30 cellular contexts compared by ENCODE assay signal in the genomic region with DNA sequence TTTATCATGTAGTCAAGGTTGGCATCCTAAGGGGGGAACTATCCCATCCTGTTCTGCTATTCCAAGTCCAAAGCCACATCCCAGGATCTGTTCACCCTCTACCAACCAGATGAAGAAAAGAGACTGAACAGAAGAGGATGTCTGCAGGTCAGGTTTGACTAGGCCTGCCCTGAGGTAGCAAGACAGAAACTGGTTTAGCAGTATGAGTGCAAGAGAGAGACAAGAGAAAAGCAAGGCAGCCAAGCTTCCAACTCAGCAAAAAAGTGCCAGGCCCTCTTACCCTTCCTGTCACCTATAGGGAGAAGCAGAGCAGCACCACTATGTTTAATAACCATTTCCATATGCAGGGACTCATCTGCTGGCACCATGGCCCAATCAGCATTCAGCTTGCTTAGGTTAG.
"Had no signal": no experiment of that assay in that cellular context is flagged by ENCODE, and none has a peak within 500 bp of the region (broad histone marks: within the 10 kb centered on the region; RNA-seq: fewer than 3 reads in every experiment).

No MANE protein-coding gene starts in this region.

- H3K9me3 ChIP-seq: gastrocnemius medialis, neutrophil, prostate gland, testis had no signal

- H3K36me3 ChIP-seq: gastrocnemius medialis, heart left ventricle, neutrophil, prostate gland, right atrium auricular region, spleen, tibial artery, upper lobe of left lung had no signal

- DNase-seq: central memory CD4-positive, alpha-beta T cell; dorsolateral prefrontal cortex; effector CD4-positive, alpha-beta T cell; foreskin fibroblast; gastrocnemius medialis; heart left ventricle; hippocampal formation; islet precursor cell; kidney glomerular epithelial cell; left ventricle myocardium superior; mucosa of descending colon; naive B cell; spleen; stimulated activated CD4-positive, alpha-beta T cell treated with anti-CD3 and anti-CD28 coated beads, Interleukin-4, amount 100 ng/mL, for 4 hours; stimulated activated naive CD8-positive, alpha-beta T cell treated with anti-CD3 and anti-CD28 coated beads, Interleukin-15, Interleukin-2, amounts not matched to agents 100 U/mL and 50 U/mL, for 24 hours; substantia nigra; testis; tibial artery; upper lobe of left lung had no signal

- ATAC-seq: gastrocnemius medialis; heart left ventricle; left ventricle myocardium superior; mucosa of descending colon; natural killer cell treated with Interleukin-12 subunit alpha and Interleukin-12 subunit beta and Interleukin-15 and Interleukin-18, amount 100 ng/mL, for 72 hours; stimulated activated memory B cell treated with anti-CD40 and anti-IgM and Interleukin-4, amounts not matched to agents 10 μg/mL and 1 μg/mL and 100 μg/mL, for 72 hours; stimulated activated naive CD8-positive, alpha-beta T cell treated with anti-CD3 and anti-CD28 coated beads, Interleukin-15, Interleukin-2, amounts not matched to agents 100 U/mL and 50 U/mL, for 24 hours had no signal

- H3K4me1 Mint-ChIP-seq: memory B cell; naive B cell; neural crest cell; stimulated activated memory B cell treated with anti-CD40 and anti-IgM and Interleukin-4, amounts not matched to agents 10 μg/mL and 1 μg/mL and 100 μg/mL, for 72 hours had no signal

- H3K27me3 ChIP-seq: gastrocnemius medialis, heart left ventricle, neutrophil, right atrium auricular region, spleen, testis, tibial artery, upper lobe of left lung had no signal

- H2AFZ ChIP-seq: parathyroid adenoma had no signal

- H3K4me1 ChIP-seq: gastrocnemius medialis, parathyroid adenoma, prostate gland, right atrium auricular region, spleen, testis, tibial artery, upper lobe of left lung had no signal

- H3K27me3 Mint-ChIP-seq: natural killer cell treated with Interleukin-12 subunit alpha and Interleukin-12 subunit beta and Interleukin-15 and Interleukin-18, amount 100 ng/mL, for 72 hours; stimulated activated memory B cell treated with anti-CD40 and anti-IgM and Interleukin-4, amounts not matched to agents 10 μg/mL and 1 μg/mL and 100 μg/mL, for 72 hours had no signal

- H3K4me3 ChIP-seq: dorsolateral prefrontal cortex, gastrocnemius medialis, heart left ventricle, lung, mucosa of descending colon, prostate gland, right atrium auricular region, skin epidermis, spleen, testis, tibial artery, upper lobe of left lung had no signal

- H3K9ac ChIP-seq: parathyroid adenoma had no signal

- H3K27ac ChIP-seq: gastrocnemius medialis, heart left ventricle, neutrophil, parathyroid adenoma, prostate gland, right atrium auricular region, skin epidermis, spleen, testis, tibial artery, upper lobe of left lung had no signal

- H3K36me3 Mint-ChIP-seq: mesothelial cell of epicardium had no signal

- H3K27ac Mint-ChIP-seq: memory B cell; mesothelial cell of epicardium; naive B cell; natural killer cell treated with Interleukin-12 subunit alpha and Interleukin-12 subunit beta and Interleukin-15 and Interleukin-18, amount 100 ng/mL, for 72 hours; stimulated activated memory B cell treated with anti-CD40 and anti-IgM and Interleukin-4, amounts not matched to agents 10 μg/mL and 1 μg/mL and 100 μg/mL, for 72 hours had no signal

- H3K4me3 Mint-ChIP-seq: memory B cell; mesothelial cell of epicardium; naive B cell; natural killer cell treated with Interleukin-12 subunit alpha and Interleukin-12 subunit beta and Interleukin-15 and Interleukin-18, amount 100 ng/mL, for 72 hours; neural crest cell; stimulated activated memory B cell treated with anti-CD40 and anti-IgM and Interleukin-4, amounts not matched to agents 10 μg/mL and 1 μg/mL and 100 μg/mL, for 72 hours had no signal
